In genomic region chr17:48843172-48843900, GRCh38 we compare ENCODE assay signal across 11 cellular contexts. TPM values are rescaled to one million over a fixed set of nuclear protein-coding genes. Genes with fewer than 3 reads are reported as not detected.
DNase-seq lines count a peak whose midpoint lies in the region; ATAC-seq, FAIRE-seq and TF ChIP-seq lines count a peak whose summit lies in the region.
"Had no signal": no experiment of that assay in that cellular context is flagged by ENCODE, and none has a peak within 500 bp of the region (broad histone marks: within the 10 kb centered on the region; RNA-seq: fewer than 3 reads in every experiment).

No MANE protein-coding gene starts in this region.

- H3K36me3 Mint-ChIP-seq in nephron progenitor cell (ENCODE audit: low read depth): peaks cover 34% of the 10 kb centered on the region

- peak overlapping the region; percentile 3 for H3K27ac Mint-ChIP-seq in nephron progenitor cell
- H3K27ac Mint-ChIP-seq: stimulated activated memory B cell treated with anti-CD40 and anti-IgM and Interleukin-4, amounts not matched to agents 10 μg/mL and 1 μg/mL and 100 μg/mL, for 72 hours had no signal

- no peaks in the 10 kb centered on the region for H3K9me3 Mint-ChIP-seq in nephron progenitor cell
- H3K9me3 Mint-ChIP-seq: stimulated activated memory B cell treated with anti-CD40 and anti-IgM and Interleukin-4, amounts not matched to agents 10 μg/mL and 1 μg/mL and 100 μg/mL, for 72 hours had no signal

- H3K4me3 ChIP-seq in AG10803 (ENCODE audit: low read length) (no peak overlapping the region), SJCRH30 (no peak overlapping the region), kidney (ENCODE audit: low read length in 2 of 2) (no peak overlapping the region)

- no peaks in the 10 kb centered on the region for H3K9me3 ChIP-seq in SJCRH30 (replicated peaks)
- H3K9me3 ChIP-seq in kidney (ENCODE audit: control insufficient read depth in 1 of 2, low read length in 2 of 2): no peaks in the 10 kb centered on the region

- DNase-seq in AG10803 (ENCODE audit: low read depth) (peak; percentile 58), SJCRH30 (peak; percentile 8 to 17), fibroblast of peridontal ligament (ENCODE audit: extremely low read depth) (peak; percentile 58), nephron progenitor cell (no peak), kidney (no peak), Kasumi-1 (lab: John Stamatoyannopoulos, UW) (no peak)
- DNase-seq: NCI-H187 had no signal

- peaks cover 12% of the 10 kb centered on the region for H3K36me3 ChIP-seq in SJCRH30
- peaks cover 14 to 19% of the 10 kb centered on the region in 2 donors for H3K36me3 ChIP-seq in kidney (ENCODE audit: control insufficient read depth in 1 of 2, insufficient read depth in 2 of 2, low read length in 2 of 2)

- H3K4me1 ChIP-seq in SJCRH30 (peaks cover 9% of the 10 kb centered on the region), kidney (ENCODE audit: control insufficient read depth in 1 of 2, insufficient read depth in 1 of 2, low read depth in 1 of 2, low read length in 2 of 2) (peaks cover 0 to 9% of the 10 kb centered on the region in 2 donors)

- H3K27me3 ChIP-seq in SJCRH30: no peaks in the 10 kb centered on the region

- H3K9ac ChIP-seq in kidney (ENCODE audit: low read length in 2 of 2): no peak overlapping the region

- intact Hi-C loops in kidney (cut with DNase I): no loop called here

- FAIRE-seq in kidney (lab: Jason Lieb, UNC): no peak

- H3K27me3 Mint-ChIP-seq in nephron progenitor cell (ENCODE audit: low read depth, poor library complexity): peaks cover 5% of the 10 kb centered on the region
- H3K27me3 Mint-ChIP-seq: stimulated activated memory B cell treated with anti-CD40 and anti-IgM and Interleukin-4, amounts not matched to agents 10 μg/mL and 1 μg/mL and 100 μg/mL, for 72 hours had no signal

- H3K4me3 Mint-ChIP-seq in nephron progenitor cell: no peak overlapping the region
- H3K4me3 Mint-ChIP-seq: stimulated activated memory B cell treated with anti-CD40 and anti-IgM and Interleukin-4, amounts not matched to agents 10 μg/mL and 1 μg/mL and 100 μg/mL, for 72 hours had no signal

- H3K27ac ChIP-seq in SJCRH30 (no peak overlapping the region), kidney (ENCODE audit: low read depth in 2 of 2, low read length in 2 of 2) (peak overlapping the region in 1 of 2 donors; percentile 5)

- peaks cover 18% of the 10 kb centered on the region for H3K4me1 Mint-ChIP-seq in nephron progenitor cell

- ATAC-seq in GM19397 (IDR thresholded peaks at IDR 0.05; ENCODE audit: unreplicated experiment): no peak
- no peak for ATAC-seq in GM21447 (IDR thresholded peaks at IDR 0.05; ENCODE audit: unreplicated experiment)
- ATAC-seq: esophagus mucosa; stimulated activated memory B cell treated with anti-CD40 and anti-IgM and Interleukin-4, amounts not matched to agents 10 μg/mL and 1 μg/mL and 100 μg/mL, for 72 hours had no signal

- TF ChIP-seq CTCF in AG10803 (conservative IDR thresholded peaks at IDR 0.05; ENCODE audit: low read length) (no peak), nephron progenitor cell (IDR thresholded peaks at IDR 0.05) (no peak), kidney (IDR thresholded peaks at IDR 0.05; ENCODE audit: borderline replicate concordance, extremely low read depth, insufficient read depth) (no peak)

RNA-seq across cellular contexts. Expression of gene CALCOCO2, which starts 12.5 kb away (rescaled TPM):
- total RNA-seq in SJCRH30 (2014; rRNA removed; shearing (Covaris generic)): 44.8 and 48.3 TPM in 2 replicates
- 157 TPM for total RNA-seq in kidney
- polyA plus RNA-seq in kidney (ENCODE audit: insufficient read depth, low read depth, low replicate concordance): 63.6 TPM

RNA-seq across cellular contexts. Expression of gene TTLL6, which starts 26.3 kb away (rescaled TPM):
- total RNA-seq in SJCRH30 (2014; rRNA removed; shearing (Covaris generic)): 1.4 and 2.7 TPM in 2 replicates
- 2.3 TPM for total RNA-seq in kidney
- 4.2 TPM for polyA plus RNA-seq in kidney (ENCODE audit: insufficient read depth, low read depth, low replicate concordance)

RNA-seq across cellular contexts. Expression of gene ATP5MC1, which starts 49.3 kb away (rescaled TPM):
- total RNA-seq in SJCRH30 (2014; rRNA removed; shearing (Covaris generic)): 143 and 185 TPM in 2 replicates
- 71.2 TPM for total RNA-seq in kidney
- polyA plus RNA-seq in kidney (ENCODE audit: insufficient read depth, low read depth, low replicate concordance): 845 TPM

Comparison
In these comparisons a context has a peak if more than half of its experiments do, and no peak if none do; other contexts are left out.
1. DNase-seq: peak in AG10803 (single experiment), SJCRH30 (2 of 2) and fibroblast of peridontal ligament (single experiment); none in nephron progenitor cell (single experiment), kidney (single experiment) and Kasumi-1 (0 of 2).